17 cellular contexts compared by ENCODE assay signal in the genomic region with DNA sequence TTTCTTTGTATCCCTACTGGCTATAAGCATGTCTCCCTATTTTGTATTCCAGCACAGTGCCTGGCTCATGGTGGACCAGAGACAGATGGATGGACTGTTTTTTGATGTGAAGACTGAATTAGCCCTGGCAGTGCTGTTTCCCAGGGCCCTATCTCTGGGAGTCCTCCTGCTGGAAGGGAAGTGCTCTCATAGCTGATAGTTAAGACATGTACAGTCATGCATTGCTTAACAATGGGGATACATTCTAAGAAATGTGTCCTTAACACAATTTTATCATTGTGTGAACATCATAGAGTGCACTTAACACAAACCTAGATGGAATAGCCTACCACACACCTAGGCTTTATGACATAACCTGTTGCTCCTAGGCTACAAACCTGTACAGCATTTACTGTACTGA. TPM values are rescaled to one million over a fixed set of nuclear protein-coding genes. Genes with fewer than 3 reads are reported as not detected.
A peak's percentile ranks its signal among the peaks of the same experiment; 100 is the strongest.
DNase-seq lines count a peak whose midpoint lies in the region; ATAC-seq, FAIRE-seq and TF ChIP-seq lines count a peak whose summit lies in the region.
"Had no signal": no experiment of that assay in that cellular context is flagged by ENCODE, and none has a peak within 500 bp of the region (broad histone marks: within the 10 kb centered on the region; RNA-seq: fewer than 3 reads in every experiment).

No MANE protein-coding gene starts in this region.

- H3F3A ChIP-seq in SK-N-SH (replicated peaks; ENCODE audit: insufficient read depth) = no peaks in the 10 kb centered on the region

- H3K27ac ChIP-seq in mammary epithelial cell (ENCODE audit: insufficient read depth, low read depth, low read length) (no peak overlapping the region), breast epithelium (no peak overlapping the region), K562 (ENCODE audit: extremely low read depth, low read depth, low read length) (peak overlapping the region; percentile 55; the same call in 2 of the 3 replicates), foreskin keratinocyte (no peak overlapping the region), SK-N-SH (ENCODE audit: low read depth in 2 of 2, low read length in 1 of 2) (no peak overlapping the region)
- H3K27ac ChIP-seq: BLaER1 had no signal

- no peak for TF ChIP-seq POLR2A in breast epithelium (IDR thresholded peaks at IDR 0.05)
- TF ChIP-seq POLR2A in K562 (conservative IDR thresholded peaks at IDR 0.05) = no peak

- no peaks in the 10 kb centered on the region for H3K9me1 ChIP-seq in K562 (ENCODE audit: control insufficient read depth, insufficient read depth, low read length)

- H3K27me3 ChIP-seq in mammary epithelial cell (ENCODE audit: insufficient read depth, low read length) (no peaks in the 10 kb centered on the region), breast epithelium (no peaks in the 10 kb centered on the region), K562 (ENCODE audit: control insufficient read depth in 2 of 2, insufficient read depth in 2 of 2, low read length in 2 of 2) (no peaks in the 10 kb centered on the region), foreskin keratinocyte (no peaks in the 10 kb centered on the region), SK-N-SH (ENCODE audit: insufficient read depth) (no peaks in the 10 kb centered on the region)
- H3K27me3 ChIP-seq: BLaER1 had no signal

- DNase-seq in mammary epithelial cell (peak; percentile 13), breast epithelium (ENCODE audit: low spot score in 2 of 2) (no peak), K562 (ENCODE audit: extremely low read depth in 1 of 4, low spot score in 3 of 4) (peak in 2 of 4 experiments; percentile 46 to 54), foreskin keratinocyte (peak in 1 of 2 donors; percentile 38), SK-N-SH (no peak), NCI-H1092 (lab: John Stamatoyannopoulos, UW) (no peak), GF-D8 (lab: John Stamatoyannopoulos, UW) (no peak)
- DNase-seq: 8988T; Calu3; CD4-positive, alpha-beta memory T cell; DMS79 treated with DMSO at 0.1 percent for 48 hours; H9 had no signal

- in situ Hi-C loops in mammary epithelial cell (cut with MboI; ENCODE audit: low sequenced_read_pairs in 2 of 2) (no loop called here), K562 (cut with MboI) (no loop called here)

- TF ChIP-seq EP300 in K562 (IDR thresholded peaks at IDR 0.05; ENCODE audit: low read length) (no peak), SK-N-SH (IDR thresholded peaks at IDR 0.05; ENCODE audit: borderline replicate concordance in 1 of 2, low read depth in 1 of 2, low read length in 1 of 2) (no peak)

- POLR2A ChIA-PET in K562 (lab: Yijun Ruan, JAX) = interaction anchor here (0.7 kb wide), 1 partner anchor 15 kb away, joined by 4 read pairs; no protein-coding TSS in a partner anchor
- POLR2A ChIA-PET in SK-N-SH (lab: Yijun Ruan, JAX) = no interaction called here

- H2AFZ ChIP-seq in mammary epithelial cell (ENCODE audit: low read depth, low read length) (peak overlapping the region; percentile 46), K562 (ENCODE audit: low read depth, low read length) (no peak overlapping the region), SK-N-SH (ENCODE audit: low read depth) (no peak overlapping the region)

- H3K4me1 ChIP-seq in mammary epithelial cell (ENCODE audit: insufficient read depth, low read length) (peaks cover 4% of the 10 kb centered on the region), breast epithelium (no peaks in the 10 kb centered on the region), K562 (replicated peaks in 1 of 2; ENCODE audit: control insufficient read depth in 2 of 2, insufficient read depth in 2 of 2, low read length in 2 of 2) (peaks cover 0 to 8% of the 10 kb centered on the region in 2 experiments; a peak in 2 of 5 replicates), foreskin keratinocyte (no peaks in the 10 kb centered on the region), SK-N-SH (ENCODE audit: control insufficient read depth in 1 of 2, insufficient read depth in 2 of 2, low read depth in 1 of 2, low read length in 1 of 2) (no peaks in the 10 kb centered on the region; a peak in 1 of 4 replicates)
- H3K4me1 ChIP-seq: BLaER1 had no signal

- H3K4me3 ChIP-seq in mammary epithelial cell (replicated peaks in 1 of 3; ENCODE audit: insufficient read depth in 1 of 3, low read depth in 2 of 3, low read length in 3 of 3) (no peak overlapping the region), breast epithelium (no peak overlapping the region), K562 (no peak overlapping the region), SK-N-SH (ENCODE audit: low read depth in 2 of 2, low read length in 1 of 2) (no peak overlapping the region)
- H3K4me3 ChIP-seq: BLaER1, GM12878 had no signal

- no peak overlapping the region for H3K9ac ChIP-seq in mammary epithelial cell (ENCODE audit: insufficient read depth, low read length)
- H3K9ac ChIP-seq in K562 (ENCODE audit: insufficient read depth in 1 of 2, low read depth in 2 of 2, low read length in 2 of 2) = peak overlapping the region in 1 of 2 experiments; percentile 19; a peak in 1 of 4 replicates
- H3K9ac ChIP-seq in SK-N-SH = no peak overlapping the region
- H3K9ac ChIP-seq: BLaER1 had no signal

- H3K9me2 ChIP-seq in SK-N-SH = no peaks in the 10 kb centered on the region

- H3K9me3 ChIP-seq in mammary epithelial cell (replicated peaks; ENCODE audit: insufficient read depth, low read length) (no peaks in the 10 kb centered on the region), breast epithelium (no peaks in the 10 kb centered on the region), K562 (replicated peaks; ENCODE audit: control insufficient read depth, insufficient read depth, low read depth, low read length) (no peaks in the 10 kb centered on the region), SK-N-SH (no peaks in the 10 kb centered on the region)
- H3K9me3 ChIP-seq: BLaER1 had no signal

- dilution Hi-C loops in mammary epithelial cell (cut with HindIII; ENCODE audit: low sequenced_read_pairs) = no loop called here

- H3K4me2 ChIP-seq in mammary epithelial cell (ENCODE audit: insufficient read depth, low read depth, low read length) (no peak overlapping the region), K562 (ENCODE audit: insufficient read depth, low read length) (peak overlapping the region; percentile 32; the same call in 1 of the 2 replicates), SK-N-SH (no peak overlapping the region)
- H3K4me2 ChIP-seq: BLaER1 had no signal

- peak; percentile 32 for FAIRE-seq in K562 (lab: Jason Lieb, UNC)
- FAIRE-seq: GM12878, H1 had no signal

- no peak for TF ChIP-seq RAD21 in K562 (CRISPR knock-in tag; conservative IDR thresholded peaks at IDR 0.05 in 1 of 2, IDR thresholded peaks at IDR 0.05 in 1 of 2)
- no peak for TF ChIP-seq RAD21 in SK-N-SH (IDR thresholded peaks at IDR 0.05; ENCODE audit: low read length)

- ATAC-seq in K562 = peak; percentile 69
- peak; percentile 56 for ATAC-seq in foreskin keratinocyte
- ATAC-seq: GM12878 had no signal

- TF ChIP-seq CTCF in mammary epithelial cell (conservative IDR thresholded peaks at IDR 0.05 in 1 of 2, IDR thresholded peaks at IDR 0.05 in 1 of 2; ENCODE audit: extremely low read depth in 1 of 2, insufficient read depth in 1 of 2, low read depth in 1 of 2, low read length in 2 of 2) (no peak), breast epithelium (IDR thresholded peaks at IDR 0.05) (no peak), K562 (IDR thresholded peaks at IDR 0.05 in 2 of 3, conservative IDR thresholded peaks at IDR 0.05 in 1 of 3; ENCODE audit: insufficient read depth in 2 of 3, low read depth in 1 of 3, low read length in 3 of 3) (no peak), foreskin keratinocyte (conservative IDR thresholded peaks at IDR 0.05) (no peak), SK-N-SH (IDR thresholded peaks at IDR 0.05) (no peak)

- intact Hi-C loops in mammary epithelial cell (cut with micrococcal nuclease) = no loop called here
- intact Hi-C loops in breast epithelium (cut with DNase I; ENCODE audit: low total_unique reads) = no loop called here
- intact Hi-C loops in K562 (cut with micrococcal nuclease) = no loop called here

- CTCF ChIA-PET in mammary epithelial cell (lab: Charles Lee; ENCODE audit: low non-redundant PET) = no interaction called here
- CTCF ChIA-PET in K562 (lab: Yijun Ruan, JAX; ENCODE audit: low intra/inter-chr PET ratio) = no interaction called here
- CTCF ChIA-PET in SK-N-SH (lab: Yijun Ruan, JAX) = no interaction called here

- H3K36me3 ChIP-seq in mammary epithelial cell (ENCODE audit: insufficient read depth, low read length) = no peaks in the 10 kb centered on the region
- no peaks in the 10 kb centered on the region for H3K36me3 ChIP-seq in breast epithelium
- peaks cover 10% of the 10 kb centered on the region; the same call in 2 of the 3 replicates for H3K36me3 ChIP-seq in K562 (ENCODE audit: control insufficient read depth, insufficient read depth, low read length)
- H3K36me3 ChIP-seq in SK-N-SH (replicated peaks in 1 of 2; ENCODE audit: control insufficient read depth in 1 of 2, insufficient read depth in 2 of 2, low read length in 1 of 2) = no peaks in the 10 kb centered on the region
- H3K36me3 ChIP-seq: BLaER1 had no signal

- H3K79me2 ChIP-seq in mammary epithelial cell (ENCODE audit: insufficient read depth, low read length) (no peaks in the 10 kb centered on the region), K562 (ENCODE audit: control insufficient read depth, insufficient read depth, low read length) (peaks cover 69% of the 10 kb centered on the region), SK-N-SH (ENCODE audit: insufficient read depth) (no peaks in the 10 kb centered on the region)

- no peaks in the 10 kb centered on the region for H4K20me1 ChIP-seq in mammary epithelial cell (ENCODE audit: insufficient read depth, low read length)
- H4K20me1 ChIP-seq in K562 (replicated peaks; ENCODE audit: control insufficient read depth, insufficient read depth, low read length) = peaks cover 10% of the 10 kb centered on the region
- no peaks in the 10 kb centered on the region for H4K20me1 ChIP-seq in SK-N-SH (ENCODE audit: insufficient read depth)
- H4K20me1 ChIP-seq: BLaER1 had no signal

- BruUV-seq in mammary epithelial cell (replicated peaks; lab: Mats Ljungman, UMichigan) (no TSS peak), K562 (replicated peaks; lab: Mats Ljungman, UMichigan) (no TSS peak)

RNA-seq across cellular contexts. Expression of a gene that starts 21.1 kb away (rescaled TPM):
- total RNA-seq in mammary epithelial cell = 1 to 10 TPM in 1 of 2 donors, under 1 TPM in 1; 0.73 to 2.3 TPM
- 0.18 TPM for polyA plus RNA-seq in mammary epithelial cell
- 0.57 TPM for polyA minus RNA-seq in mammary epithelial cell
- 10 to 100 TPM in 1 of 3 donors, 1 to 10 TPM in 2; 5.9 to 22.4 (median 6.9) TPM for total RNA-seq in breast epithelium
- 10.7 and 22.5 TPM in 2 replicates for total RNA-seq in K562 (2011; cell fraction: chromatin; rRNA removed; ENCODE audit: low replicate concordance)
- 7.2 and 9.1 TPM in 2 replicates for total RNA-seq in K562 (2011; cell fraction: nucleolus; rRNA removed)
- 20.7 and 39.0 TPM in 2 replicates for total RNA-seq in K562 (2011; cell fraction: nucleoplasm; rRNA removed)
- total RNA-seq in K562 (2014; rRNA removed) = 7.6 and 10.3 TPM in 2 replicates
- total RNA-seq in K562 (2014; rRNA removed; fragmentation: Illumina TruSeq; extraction: Trizol) = 19.8 and 23.6 TPM in 2 replicates
- 6.8 and 7.5 TPM in 2 replicates for total RNA-seq in K562 (2015; rRNA removed; fragmentation: Illumina TruSeq; extraction: Trizol)
- total RNA-seq in K562 (2021) = 13.9 and 16.5 TPM in 2 replicates
- polyA plus RNA-seq in K562 (2011; rRNA removed) = 9.6 and 16.6 TPM in 2 replicates
- 2.2 and 4.5 TPM in 2 replicates for polyA plus RNA-seq in K562 (2011; cell fraction: cytosol; rRNA removed)
- polyA plus RNA-seq in K562 (2011; cell fraction: nucleus; rRNA removed) = 2.3 and 2.7 TPM in 2 replicates
- 5.0 and 5.7 TPM in 2 replicates for polyA plus RNA-seq in K562 (2012)
- 8.4 and 10.9 TPM in 2 replicates for polyA plus RNA-seq in K562 (2014; fragmentation: Illumina TruSeq; extraction: Trizol)
- 1 to 10 TPM; 3.5 to 5.0 TPM for polyA plus RNA-seq in K562 (2014; fragmentation: Nextera tagmentation; extraction: Ambion mirVana)
- polyA plus RNA-seq in K562 (2014; rRNA removed) = 6.5 and 6.6 TPM in 2 replicates
- polyA minus RNA-seq in K562 (2011; rRNA and poly(A)+ RNA removed) = 26.5 and 41.8 TPM in 2 replicates
- polyA minus RNA-seq in K562 (2011; cell fraction: cytosol; rRNA and poly(A)+ RNA removed) = 8.3 and 10.7 TPM in 2 replicates
- polyA minus RNA-seq in K562 (2011; cell fraction: nucleus; rRNA and poly(A)+ RNA removed) = 3.1 and 4.1 TPM in 2 replicates
- 0.10 and 0.11 TPM in 2 replicates for total RNA-seq in foreskin keratinocyte
- 0.01 and 0.16 TPM in 2 replicates for polyA plus RNA-seq in foreskin keratinocyte
- polyA plus RNA-seq in SK-N-SH (2012; rRNA removed) = 0.69 and 0.96 TPM in 2 replicates
- 1.3 and 1.6 TPM in 2 replicates for polyA plus RNA-seq in SK-N-SH (2012; cell fraction: cytosol; rRNA removed)
- polyA plus RNA-seq in SK-N-SH (2012; cell fraction: nucleus; rRNA removed) = 0.26 and 0.60 TPM in 2 replicates
- total RNA-seq: A673 had no signal
- polyA plus RNA-seq: CD14-positive monocyte had no signal
